Comparison of ENCODE assay signal across 8 cellular contexts in genomic region chr9:107749787-107750444, GRCh38.
A peak's percentile ranks its signal among the peaks of the same experiment; 100 is the strongest.
DNase-seq lines count a peak whose midpoint lies in the region; ATAC-seq and TF ChIP-seq lines count a peak whose summit lies in the region.

No MANE protein-coding gene starts in this region.

- no peak overlapping the region for H4K5ac ChIP-seq in mesendoderm (ENCODE audit: low read length)

- no peaks in the 10 kb centered on the region for H3K4me1 Mint-ChIP-seq in endodermal cell

- H2BK120ac ChIP-seq in mesendoderm (ENCODE audit: low read depth, low read length): peak overlapping the region; percentile 46

- H3K9me3 Mint-ChIP-seq in endodermal cell: no peaks in the 10 kb centered on the region

- TF ChIP-seq CTCF in endodermal cell (conservative IDR thresholded peaks at IDR 0.05): no peak

- peak; percentile 93 for DNase-seq in GM04504 (ENCODE audit: low read depth)
- DNase-seq in OCI-M1 (lab: John Stamatoyannopoulos, UW): peak; percentile 86
- peak; percentile 77 for DNase-seq in endodermal cell
- DNase-seq in mesendoderm: peak; percentile 85
- DNase-seq in aorta: peak; percentile 93 to 95
- no peak for DNase-seq in activated gamma-delta T cell treated with Interleukin-2 at 50 U/mL for 16 hours
- no peak for DNase-seq in activated CD4-positive, CD25-positive, alpha-beta regulatory T cell treated with anti-CD3 and anti-CD28 coated beads, Interleukin-2, amount 50 U/mL, for 72 hours

- H3K23ac ChIP-seq in mesendoderm (ENCODE audit: low read length): no peak overlapping the region

- H3K9me3 ChIP-seq in endodermal cell (ENCODE audit: control insufficient read depth, low read length) (no peaks in the 10 kb centered on the region), aorta (ENCODE audit: control insufficient read depth, low read length) (no peaks in the 10 kb centered on the region)

- H3K4me2 ChIP-seq in mesendoderm (ENCODE audit: low read length): no peak overlapping the region

- H3K27ac ChIP-seq in endodermal cell (ENCODE audit: low read depth, low read length): no peak overlapping the region
- no peak overlapping the region for H3K27ac ChIP-seq in mesendoderm (ENCODE audit: low read depth, low read length)
- H3K27ac ChIP-seq in aorta (ENCODE audit: low read depth in 1 of 2, low read length in 2 of 2): peak overlapping the region; percentile 96 to 98

- 90 to 100% methylated on average over 3 to 5 of the region's 5 CpGs for WGBS in endodermal cell (ENCODE audit: insufficient coverage in 1 of 2, insufficient read length in 1 of 2), 2 experiments
- no CpG with 5 or more reads among the region's 5 CpGs for WGBS in mesendoderm (ENCODE audit: extremely low coverage, insufficient coverage, low lambda C conversion rate)
- 1 to 4% methylated on average over 5 of the region's 5 CpGs for WGBS in aorta, 2 donors

- H2BK15ac ChIP-seq in mesendoderm (replicated peaks; ENCODE audit: low read depth): no peak overlapping the region

- H2BK5ac ChIP-seq in mesendoderm (ENCODE audit: low read length): no peak overlapping the region

- H4K8ac ChIP-seq in mesendoderm (ENCODE audit: low read depth, low read length): no peak overlapping the region

- H3K4ac ChIP-seq in mesendoderm (ENCODE audit: low read depth, low read length): no peak overlapping the region

- H3K18ac ChIP-seq in mesendoderm (ENCODE audit: low read length): no peak overlapping the region

- no peak overlapping the region for H3K27ac Mint-ChIP-seq in endodermal cell

- intact Hi-C loops in aorta (cut with DNase I): loop anchor here (2.0 to 5.0 kb wide), 5 partner anchors 17 to 258 kb away; no protein-coding TSS in a partner anchor

- no peaks in the 10 kb centered on the region for H3K36me3 Mint-ChIP-seq in endodermal cell (ENCODE audit: low read depth)

- no peak overlapping the region for H2AK5ac ChIP-seq in mesendoderm (ENCODE audit: low read length)

- H3K4me3 Mint-ChIP-seq in endodermal cell: no peak overlapping the region

- no peaks in the 10 kb centered on the region for H3K79me1 ChIP-seq in mesendoderm (ENCODE audit: low read length)

- H3K4me1 ChIP-seq in endodermal cell (ENCODE audit: control insufficient read depth, insufficient read depth, low read length) (no peaks in the 10 kb centered on the region), mesendoderm (ENCODE audit: control insufficient read depth, low read depth, low read length) (no peaks in the 10 kb centered on the region), aorta (ENCODE audit: control insufficient read depth in 1 of 2, insufficient read depth in 2 of 2, low read length in 2 of 2) (peaks cover 4 to 8% of the 10 kb centered on the region in 2 donors)

- H3K79me2 ChIP-seq in mesendoderm (ENCODE audit: control insufficient read depth, insufficient read depth, low read length): no peaks in the 10 kb centered on the region

- ATAC-seq in aorta (ENCODE audit: low FRiP score): peak; percentile 94
- ATAC-seq in HG02981 (IDR thresholded peaks at IDR 0.05; ENCODE audit: unreplicated experiment): no peak

- peaks cover 75% of the 10 kb centered on the region for H3K27me3 Mint-ChIP-seq in endodermal cell (ENCODE audit: insufficient read depth)

- H3K9ac ChIP-seq in endodermal cell (ENCODE audit: extremely low read depth, low read length, poor library complexity, severe bottlenecking): no peak overlapping the region
- no peak overlapping the region for H3K9ac ChIP-seq in mesendoderm (ENCODE audit: low read length)

- H3K4me3 ChIP-seq in endodermal cell (ENCODE audit: low read length) (no peak overlapping the region), mesendoderm (ENCODE audit: low read length) (no peak overlapping the region), aorta (ENCODE audit: low read length in 2 of 2) (no peak overlapping the region)

- H3K36me3 ChIP-seq in endodermal cell (ENCODE audit: control insufficient read depth, insufficient read depth, low read length) (no peaks in the 10 kb centered on the region), mesendoderm (ENCODE audit: control insufficient read depth, insufficient read depth, low read length) (no peaks in the 10 kb centered on the region), aorta (ENCODE audit: control insufficient read depth in 1 of 2, insufficient read depth in 2 of 2, low read length in 1 of 2) (no peaks in the 10 kb centered on the region)

- H3K27me3 ChIP-seq in endodermal cell (ENCODE audit: control insufficient read depth, insufficient read depth, low read length, poor library complexity, severe bottlenecking) (peaks cover 75% of the 10 kb centered on the region), mesendoderm (ENCODE audit: insufficient read depth, low read length, poor library complexity) (no peaks in the 10 kb centered on the region), aorta (ENCODE audit: control insufficient read depth in 1 of 2, insufficient read depth in 2 of 2, low read length in 1 of 2) (no peaks in the 10 kb centered on the region)

- peak overlapping the region; percentile 18 for H3K56ac ChIP-seq in mesendoderm (ENCODE audit: low read length)

Comparison
In these comparisons a context has a peak if more than half of its experiments do, and no peak if none do; other contexts are left out.
1. DNase-seq: peak in GM04504 (single experiment), OCI-M1 (single experiment), endodermal cell (single experiment), mesendoderm (single experiment) and aorta (2 of 2); none in activated gamma-delta T cell treated with Interleukin-2 at 50 U/mL for 16 hours (single experiment) and activated CD4-positive, CD25-positive, alpha-beta regulatory T cell treated with anti-CD3 and anti-CD28 coated beads, Interleukin-2, amount 50 U/mL, for 72 hours (single experiment).
2. H3K27ac ChIP-seq: peak in aorta (2 of 2); none in endodermal cell (single experiment) and mesendoderm (single experiment).